ENCODE assay signal across 12 cellular contexts in genomic region chr6:15401120-15401519, GRCh38.
DNase-seq lines count a peak whose midpoint lies in the region; ATAC-seq and TF ChIP-seq lines count a peak whose summit lies in the region.
"Had no signal": no experiment of that assay in that cellular context is flagged by ENCODE, and none has a peak within 500 bp of the region (broad histone marks: within the 10 kb centered on the region; RNA-seq: fewer than 3 reads in every experiment).

No MANE protein-coding gene starts in this region.

- peak overlapping the region; percentile 78 for H3K4me2 ChIP-seq in hepatocyte

- no peaks in the 10 kb centered on the region for H3K36me3 ChIP-seq in hepatocyte (replicated peaks; ENCODE audit: insufficient read depth, low read depth)
- H3K36me3 ChIP-seq: SJSA1 had no signal

- H3K4me1 ChIP-seq in hepatocyte (ENCODE audit: insufficient read depth) = peaks cover 45% of the 10 kb centered on the region

- H3K27me3 Mint-ChIP-seq in activated T-cell treated with anti-CD3 and anti-CD28 coated beads, Interleukin-2, amount 50 U/mL, for 24 hours = no peaks in the 10 kb centered on the region
- no peaks in the 10 kb centered on the region for H3K27me3 Mint-ChIP-seq in WTC11 (ENCODE audit: low read depth)
- H3K27me3 Mint-ChIP-seq in stimulated activated memory B cell treated with anti-CD40 and anti-IgM and Interleukin-4, amounts not matched to agents 10 μg/mL and 1 μg/mL and 100 μg/mL, for 72 hours = no peaks in the 10 kb centered on the region

- peaks cover 3% of the 10 kb centered on the region for H4K20me1 ChIP-seq in hepatocyte (ENCODE audit: insufficient read depth, poor library complexity, severe bottlenecking)

- TF ChIP-seq CTCF in WTC11 (IDR thresholded peaks at IDR 0.05) (no peak), hepatocyte (IDR thresholded peaks at IDR 0.05; ENCODE audit: poor library complexity) (no peak)

- peaks cover 64% of the 10 kb centered on the region for H3K79me2 ChIP-seq in hepatocyte

- H3K9me2 ChIP-seq in hepatocyte (replicated peaks; ENCODE audit: insufficient read depth) = no peaks in the 10 kb centered on the region

- no peak overlapping the region for H2AFZ ChIP-seq in hepatocyte

- WGBS in hepatocyte (ENCODE audit: low lambda C conversion rate, missing lambda C conversion rate) = 94% methylated on average over 1 of the region's 1 CpG

- peak overlapping the region; percentile 59 for H3K4me3 Mint-ChIP-seq in activated T-cell treated with anti-CD3 and anti-CD28 coated beads, Interleukin-2, amount 50 U/mL, for 24 hours
- H3K4me3 Mint-ChIP-seq in WTC11 = peak overlapping the region; percentile 52
- H3K4me3 Mint-ChIP-seq in stimulated activated memory B cell treated with anti-CD40 and anti-IgM and Interleukin-4, amounts not matched to agents 10 μg/mL and 1 μg/mL and 100 μg/mL, for 72 hours = no peak overlapping the region

- no peak for DNase-seq in activated T-cell treated with anti-CD3 and anti-CD28 coated beads, Interleukin-2, amount 50 U/mL, for 24 hours
- DNase-seq in activated T-cell treated with anti-CD3 and anti-CD28 coated beads for 4 hours = no peak
- no peak for DNase-seq in WTC11 (ENCODE audit: low spot score)
- no peak for DNase-seq in hepatocyte (ENCODE audit: low spot score)
- no peak for DNase-seq in KBM-7
- DNase-seq: activated CD4-positive, alpha-beta T cell treated with anti-CD3 and anti-CD28 coated beads for 1 hour; effector CD8-positive, alpha-beta T cell; MV-4-11 had no signal

- CTCF ChIA-PET in WTC11 (lab: Charles Lee) = interaction anchor here (1.2 to 1.4 kb wide), 2 partner anchors 11 to 44 kb away, joined by 3 to 5 read pairs; no protein-coding TSS in a partner anchor

- H3K9me3 ChIP-seq in hepatocyte (ENCODE audit: low read depth) = no peaks in the 10 kb centered on the region
- H3K9me3 ChIP-seq: SJSA1 had no signal

- peak overlapping the region; percentile 66 for H3K27ac Mint-ChIP-seq in activated T-cell treated with anti-CD3 and anti-CD28 coated beads, Interleukin-2, amount 50 U/mL, for 24 hours
- H3K27ac Mint-ChIP-seq in WTC11 = peak overlapping the region; percentile 76
- H3K27ac Mint-ChIP-seq in stimulated activated memory B cell treated with anti-CD40 and anti-IgM and Interleukin-4, amounts not matched to agents 10 μg/mL and 1 μg/mL and 100 μg/mL, for 72 hours = peak overlapping the region; percentile 25

- H3K36me3 Mint-ChIP-seq in activated T-cell treated with anti-CD3 and anti-CD28 coated beads, Interleukin-2, amount 50 U/mL, for 24 hours (ENCODE audit: low read depth) = peaks cover 2% of the 10 kb centered on the region
- H3K36me3 Mint-ChIP-seq in WTC11 = no peaks in the 10 kb centered on the region
- H3K36me3 Mint-ChIP-seq in stimulated activated memory B cell treated with anti-CD40 and anti-IgM and Interleukin-4, amounts not matched to agents 10 μg/mL and 1 μg/mL and 100 μg/mL, for 72 hours = no peaks in the 10 kb centered on the region

- in situ Hi-C loops in KBM-7 (cut with MboI; ENCODE audit: low pct_unique_long_range_greater_than_20kb, low sequenced_read_pairs) = no loop called here

- no peak overlapping the region for H3K4me3 ChIP-seq in hepatocyte
- H3K4me3 ChIP-seq: SJSA1 had no signal

- no peaks in the 10 kb centered on the region for H3K27me3 ChIP-seq in hepatocyte
- H3K27me3 ChIP-seq: SJSA1 had no signal

- ATAC-seq in WTC11 (no peak), GM19395 (IDR thresholded peaks at IDR 0.05; ENCODE audit: unreplicated experiment) (no peak), HG03045 (IDR thresholded peaks at IDR 0.05; ENCODE audit: unreplicated experiment) (no peak)
- no peak for ATAC-seq in stimulated activated memory B cell treated with anti-CD40 and anti-IgM and Interleukin-4, amounts not matched to agents 10 μg/mL and 1 μg/mL and 100 μg/mL, for 72 hours

- POLR2A ChIA-PET in WTC11 (lab: Charles Lee) = no interaction called here

- H3K9me3 Mint-ChIP-seq in activated T-cell treated with anti-CD3 and anti-CD28 coated beads, Interleukin-2, amount 50 U/mL, for 24 hours = no peaks in the 10 kb centered on the region
- no peaks in the 10 kb centered on the region for H3K9me3 Mint-ChIP-seq in WTC11
- H3K9me3 Mint-ChIP-seq in stimulated activated memory B cell treated with anti-CD40 and anti-IgM and Interleukin-4, amounts not matched to agents 10 μg/mL and 1 μg/mL and 100 μg/mL, for 72 hours = no peaks in the 10 kb centered on the region

- H3K27ac ChIP-seq in hepatocyte = peak overlapping the region; percentile 66
- H3K27ac ChIP-seq: SJSA1 had no signal

- H3K4me1 Mint-ChIP-seq in activated T-cell treated with anti-CD3 and anti-CD28 coated beads, Interleukin-2, amount 50 U/mL, for 24 hours (ENCODE audit: low read depth) = peaks cover 88% of the 10 kb centered on the region
- peaks cover 92% of the 10 kb centered on the region for H3K4me1 Mint-ChIP-seq in WTC11
- H3K4me1 Mint-ChIP-seq in stimulated activated memory B cell treated with anti-CD40 and anti-IgM and Interleukin-4, amounts not matched to agents 10 μg/mL and 1 μg/mL and 100 μg/mL, for 72 hours = peaks cover 77% of the 10 kb centered on the region

TF ChIP-seq in WTC11, 78 proteins besides CTCF, POLR2A, EP300 and RAD21 (continues in another document):
- TF ChIP-seq AFF4 (CRISPR knock-in tag; IDR thresholded peaks at IDR 0.05; ENCODE audit: borderline replicate concordance) = no peak
- TF ChIP-seq PRRX2 (CRISPR knock-in tag; IDR thresholded peaks at IDR 0.05) = no peak
- no peak for TF ChIP-seq ATF2 (CRISPR knock-in tag; IDR thresholded peaks at IDR 0.05; ENCODE audit: borderline replicate concordance, low read depth)
- no peak for TF ChIP-seq RELA (CRISPR knock-in tag; IDR thresholded peaks at IDR 0.05; ENCODE audit: borderline replicate concordance)
- TF ChIP-seq MLX (CRISPR knock-in tag; IDR thresholded peaks at IDR 0.05) = no peak
- no peak for TF ChIP-seq FOXJ3 (CRISPR knock-in tag; IDR thresholded peaks at IDR 0.05; ENCODE audit: borderline replicate concordance)
- TF ChIP-seq HMGA2 (CRISPR knock-in tag; IDR thresholded peaks at IDR 0.05) = no peak
- no peak for TF ChIP-seq ZNF423 (CRISPR knock-in tag; IDR thresholded peaks at IDR 0.05)
- TF ChIP-seq ZNF512 (CRISPR knock-in tag; IDR thresholded peaks at IDR 0.05; ENCODE audit: borderline replicate concordance) = no peak

Comparison
In these comparisons a context has a peak if more than half of its experiments do, and no peak if none do; other contexts are left out.
1. H3K27ac Mint-ChIP-seq: peak in every context shown above with its lines; median percentile 76 in WTC11; 66 in activated T-cell treated with anti-CD3 and anti-CD28 coated beads, Interleukin-2, amount 50 U/mL, for 24 hours; 25 in stimulated activated memory B cell treated with anti-CD40 and anti-IgM and Interleukin-4, amounts not matched to agents 10 μg/mL and 1 μg/mL and 100 μg/mL, for 72 hours.